ENCODE assay signal across 10 cellular contexts in the genomic region with DNA sequence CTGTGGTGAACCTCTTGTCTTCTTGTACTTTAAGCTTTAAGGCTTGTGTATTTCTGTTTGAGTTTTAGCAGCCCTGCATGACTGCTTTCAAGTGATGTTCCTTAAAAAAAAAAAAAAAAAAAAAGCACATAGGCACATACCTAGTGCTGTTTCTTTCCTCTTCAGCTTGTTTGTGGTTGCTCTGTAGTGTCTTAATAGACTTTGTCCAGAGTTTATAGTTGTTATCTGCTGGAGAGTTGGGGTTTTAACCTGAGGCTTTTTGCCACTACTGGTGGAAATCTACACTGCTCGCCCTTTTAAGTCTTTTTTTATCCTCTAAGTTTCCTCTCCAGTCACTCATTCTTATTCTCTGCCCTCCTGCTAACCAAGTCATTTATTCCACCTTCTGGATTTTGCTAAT. TPM values are rescaled to one million over a fixed set of nuclear protein-coding genes. Genes with fewer than 3 reads are reported as not detected.
DNase-seq lines count a peak whose midpoint lies in the region; ATAC-seq and TF ChIP-seq lines count a peak whose summit lies in the region.
"Had no signal": no experiment of that assay in that cellular context is flagged by ENCODE, and none has a peak within 500 bp of the region (broad histone marks: within the 10 kb centered on the region; RNA-seq: fewer than 3 reads in every experiment).

No MANE protein-coding gene starts in this region.

- H3K27me3 Mint-ChIP-seq in activated CD4-positive, alpha-beta memory T cell treated with anti-CD3 and anti-CD28 coated beads for 36 hours, result no peaks in the 10 kb centered on the region
- H3K27me3 Mint-ChIP-seq in activated CD4-positive, alpha-beta memory T cell treated with anti-CD3 and anti-CD28 coated beads, Interleukin-2, amount 10 ng/mL, durations not matched to agents 7 days and 5 days, result no peaks in the 10 kb centered on the region
- peaks cover 2% of the 10 kb centered on the region for H3K27me3 Mint-ChIP-seq in endothelial cell (ENCODE audit: unreplicated experiment)

- no peak overlapping the region for H2BK12ac ChIP-seq in trophoblast cell (ENCODE audit: low read length)

- no peaks in the 10 kb centered on the region for H3K27me3 ChIP-seq in trophoblast cell (ENCODE audit: insufficient read depth, low read length)

- H2BK5ac ChIP-seq in trophoblast cell (ENCODE audit: low read depth, low read length, poor library complexity), result no peak overlapping the region

- CTCF ChIA-PET in activated CD4-positive, alpha-beta memory T cell treated with anti-CD3 and anti-CD28 coated beads for 36 hours (lab: Charles Lee), result interaction anchor here (1.1 kb wide), 1 partner anchor 27 kb away, joined by 3 read pairs; no protein-coding TSS in a partner anchor
- CTCF ChIA-PET in activated CD4-positive, alpha-beta memory T cell treated with anti-CD3 and anti-CD28 coated beads, Interleukin-2, amount 10 ng/mL, durations not matched to agents 7 days and 5 days (lab: Charles Lee), result interaction anchor here (0.9 kb wide), 1 partner anchor 33 kb away, joined by 3 read pairs; no protein-coding TSS in a partner anchor

- no peak overlapping the region for H2AFZ ChIP-seq in trophoblast cell (ENCODE audit: insufficient read depth, low read length, poor library complexity)

- TF ChIP-seq CTCF in endothelial cell (IDR thresholded peaks at IDR 0.05; ENCODE audit: unreplicated experiment), result no peak

- H3K9ac ChIP-seq in trophoblast cell (ENCODE audit: low read length), result no peak overlapping the region

- no peak overlapping the region for H2BK120ac ChIP-seq in trophoblast cell (ENCODE audit: insufficient read depth, low read length, poor library complexity)

- no peak overlapping the region for H3K4me2 ChIP-seq in trophoblast cell (ENCODE audit: low read length)

- peaks cover 19% of the 10 kb centered on the region for H3K36me3 Mint-ChIP-seq in activated CD4-positive, alpha-beta memory T cell treated with anti-CD3 and anti-CD28 coated beads for 36 hours
- H3K36me3 Mint-ChIP-seq in activated CD4-positive, alpha-beta memory T cell treated with anti-CD3 and anti-CD28 coated beads, Interleukin-2, amount 10 ng/mL, durations not matched to agents 7 days and 5 days (ENCODE audit: low read depth), result peaks cover 17% of the 10 kb centered on the region
- no peaks in the 10 kb centered on the region for H3K36me3 Mint-ChIP-seq in endothelial cell (ENCODE audit: low read depth, unreplicated experiment)

- H3K18ac ChIP-seq in trophoblast cell (ENCODE audit: low read length), result no peak overlapping the region

- no peak for DNase-seq in activated CD4-positive, alpha-beta memory T cell treated with anti-CD3 and anti-CD28 coated beads for 36 hours
- no peak for DNase-seq in activated CD4-positive, alpha-beta memory T cell treated with anti-CD3 and anti-CD28 coated beads, Interleukin-2, amount 10 ng/mL, durations not matched to agents 7 days and 5 days
- DNase-seq in M059J (ENCODE audit: low read depth) (peak; percentile 20), endothelial cell (ENCODE audit: low spot score) (no peak), trophoblast cell (no peak), NCI-H345 treated with DMSO at 0.1 percent for 48 hours (lab: John Stamatoyannopoulos, UW; ENCODE audit: unreplicated experiment) (no peak)
- no peak for DNase-seq in stimulated activated CD4-positive, alpha-beta T cell treated with anti-CD3 and anti-CD28 coated beads, Interleukin-15, amount 100 ng/mL, for 24 hours
- DNase-seq: NCI-H2081, NCI-H69 had no signal

- peak overlapping the region; percentile 39 for H3K27ac ChIP-seq in trophoblast cell (ENCODE audit: low read depth, low read length)

- intact Hi-C loops in activated CD4-positive, alpha-beta memory T cell treated with anti-CD3 and anti-CD28 coated beads for 36 hours (cut with micrococcal nuclease), result no loop called here

- H2AK5ac ChIP-seq in trophoblast cell (ENCODE audit: low read length), result no peak overlapping the region

- no peaks in the 10 kb centered on the region for H3K9me3 Mint-ChIP-seq in activated CD4-positive, alpha-beta memory T cell treated with anti-CD3 and anti-CD28 coated beads for 36 hours
- no peaks in the 10 kb centered on the region for H3K9me3 Mint-ChIP-seq in activated CD4-positive, alpha-beta memory T cell treated with anti-CD3 and anti-CD28 coated beads, Interleukin-2, amount 10 ng/mL, durations not matched to agents 7 days and 5 days
- no peaks in the 10 kb centered on the region for H3K9me3 Mint-ChIP-seq in endothelial cell (ENCODE audit: unreplicated experiment)

- no peaks in the 10 kb centered on the region for H3K9me3 ChIP-seq in trophoblast cell (ENCODE audit: insufficient read depth, low read depth, low read length)

- POLR2A ChIA-PET in activated CD4-positive, alpha-beta memory T cell treated with anti-CD3 and anti-CD28 coated beads for 36 hours (lab: Charles Lee), result interaction anchor here (0.6 kb wide), 1 partner anchor 23 kb away, joined by 3 read pairs; no protein-coding TSS in a partner anchor
- POLR2A ChIA-PET in activated CD4-positive, alpha-beta memory T cell treated with anti-CD3 and anti-CD28 coated beads, Interleukin-2, amount 10 ng/mL, durations not matched to agents 7 days and 5 days (lab: Charles Lee), result interaction anchor here (1.0 kb wide), 1 partner anchor 10 kb away, joined by 3 read pairs; no protein-coding TSS in a partner anchor

- peak overlapping the region; percentile 20 for H3K27ac Mint-ChIP-seq in activated CD4-positive, alpha-beta memory T cell treated with anti-CD3 and anti-CD28 coated beads for 36 hours
- no peak overlapping the region for H3K27ac Mint-ChIP-seq in activated CD4-positive, alpha-beta memory T cell treated with anti-CD3 and anti-CD28 coated beads, Interleukin-2, amount 10 ng/mL, durations not matched to agents 7 days and 5 days
- H3K27ac Mint-ChIP-seq in endothelial cell (ENCODE audit: unreplicated experiment), result peak overlapping the region; percentile 55

- WGBS in trophoblast cell (ENCODE audit: extremely low coverage, insufficient coverage, insufficient read length), result no CpG with 5 or more reads among the region's 1 CpG

- H3K79me1 ChIP-seq in trophoblast cell (ENCODE audit: low read length), result peaks cover 7% of the 10 kb centered on the region

- peak overlapping the region; percentile 55 for H3K4ac ChIP-seq in trophoblast cell (ENCODE audit: low read depth, low read length)

- H3K23ac ChIP-seq in trophoblast cell (ENCODE audit: low read length), result no peak overlapping the region

- peaks cover 82% of the 10 kb centered on the region for H3K4me1 Mint-ChIP-seq in activated CD4-positive, alpha-beta memory T cell treated with anti-CD3 and anti-CD28 coated beads for 36 hours (ENCODE audit: low read depth)
- H3K4me1 Mint-ChIP-seq in activated CD4-positive, alpha-beta memory T cell treated with anti-CD3 and anti-CD28 coated beads, Interleukin-2, amount 10 ng/mL, durations not matched to agents 7 days and 5 days, result peaks cover 41% of the 10 kb centered on the region
- peaks cover 44% of the 10 kb centered on the region for H3K4me1 Mint-ChIP-seq in endothelial cell (ENCODE audit: unreplicated experiment)

- peaks cover 10 to 16% of the 10 kb centered on the region in 2 experiments for H3K4me1 ChIP-seq in trophoblast cell (ENCODE audit: control insufficient read depth in 1 of 2, insufficient read depth in 2 of 2, low read length in 2 of 2)

- H3K79me2 ChIP-seq in trophoblast cell (ENCODE audit: control insufficient read depth, insufficient read depth, low read length, poor library complexity), result peaks cover 16% of the 10 kb centered on the region

- no peak overlapping the region for H3K4me3 Mint-ChIP-seq in activated CD4-positive, alpha-beta memory T cell treated with anti-CD3 and anti-CD28 coated beads for 36 hours
- H3K4me3 Mint-ChIP-seq in activated CD4-positive, alpha-beta memory T cell treated with anti-CD3 and anti-CD28 coated beads, Interleukin-2, amount 10 ng/mL, durations not matched to agents 7 days and 5 days, result no peak overlapping the region
- H3K4me3 Mint-ChIP-seq in endothelial cell (ENCODE audit: unreplicated experiment), result no peak overlapping the region

- no peak overlapping the region for H3K4me3 ChIP-seq in trophoblast cell (ENCODE audit: low read depth, low read length)

- H4K12ac ChIP-seq in trophoblast cell (ENCODE audit: low read depth, low read length), result no peak overlapping the region

- ATAC-seq in HG02763 (IDR thresholded peaks at IDR 0.05; ENCODE audit: unreplicated experiment), result no peak

- H3K14ac ChIP-seq in trophoblast cell (ENCODE audit: low read length), result no peak overlapping the region

- H3K36me3 ChIP-seq in trophoblast cell (ENCODE audit: control insufficient read depth in 1 of 2, insufficient read depth in 2 of 2, low read length in 2 of 2), result peaks cover 0 to 6% of the 10 kb centered on the region in 2 experiments

- no peak overlapping the region for H4K8ac ChIP-seq in trophoblast cell (ENCODE audit: low read depth, low read length)

- H4K91ac ChIP-seq in trophoblast cell (ENCODE audit: low read depth, low read length), result no peak overlapping the region

RNA-seq across cellular contexts. Expression of a gene that starts 34.5 kb away (rescaled TPM):
- total RNA-seq in activated CD4-positive, alpha-beta memory T cell treated with anti-CD3 and anti-CD28 coated beads for 36 hours, result 100 to 1,000 TPM; 119 to 127 TPM
- 10 to 100 TPM; 59.7 to 64.0 TPM for total RNA-seq in activated CD4-positive, alpha-beta memory T cell treated with anti-CD3 and anti-CD28 coated beads, Interleukin-2, amount 10 ng/mL, durations not matched to agents 7 days and 5 days
- 75.3 and 98.4 TPM in 2 replicates for total RNA-seq in M059J (2014; rRNA removed; shearing (Covaris generic))
- 70.9 TPM for total RNA-seq in endothelial cell (ENCODE audit: unreplicated experiment)
- 95.7 and 100 TPM in 2 replicates for polyA plus RNA-seq in trophoblast cell (2013)
